ENCODE assay signal across 11 cellular contexts in genomic region chr14:59631237-59631636, GRCh38. TPM values are rescaled to one million over a fixed set of nuclear protein-coding genes. Genes with fewer than 3 reads are reported as not detected.
DNase-seq lines count a peak whose midpoint lies in the region; ATAC-seq, FAIRE-seq and TF ChIP-seq lines count a peak whose summit lies in the region.
"Had no signal": no experiment of that assay in that cellular context is flagged by ENCODE, and none has a peak within 500 bp of the region (broad histone marks: within the 10 kb centered on the region; RNA-seq: fewer than 3 reads in every experiment).

No MANE protein-coding gene starts in this region.

- peak; percentile 18 for TF ChIP-seq CTCF in D721Med (IDR thresholded peaks at IDR 0.05; ENCODE audit: insufficient read depth, missing control alignments)

- no peak for DNase-seq in D721Med (ENCODE audit: insufficient read length, low spot score)
- no peak for DNase-seq in HTR-8/SVneo (ENCODE audit: insufficient read length, low spot score)
- DNase-seq in T1000 (lab: John Stamatoyannopoulos, UW) = peak; percentile 4
- peak; percentile 9 for DNase-seq in kidney tubule cell (ENCODE audit: low spot score)
- DNase-seq in MG63 = no peak
- no peak for DNase-seq in CD1c-positive myeloid dendritic cell (ENCODE audit: extremely low spot score)
- no peak for DNase-seq in stimulated activated CD4-positive, alpha-beta T cell treated with anti-CD3 and anti-CD28 coated beads, Interleukin-2, amount 100 ng/mL, for 24 hours

- H3K36me3 ChIP-seq in MG63 = no peaks in the 10 kb centered on the region

- H3K4me3 ChIP-seq in MG63 = no peak overlapping the region

- peaks cover 4% of the 10 kb centered on the region; the same call in 1 of the 2 replicates for H3K9me3 ChIP-seq in MG63

- H3K27me3 ChIP-seq in MG63 = no peaks in the 10 kb centered on the region; the same call in 1 of the 2 replicates

- ATAC-seq in GM18858 (IDR thresholded peaks at IDR 0.05; ENCODE audit: unreplicated experiment) = no peak

- FAIRE-seq in D721Med (lab: Jason Lieb, UNC) (no peak), HTR-8/SVneo (lab: Jason Lieb, UNC) (peak; percentile 96)
- FAIRE-seq: colon had no signal

RNA-seq across cellular contexts. Expression of gene CCDC175, which starts 54.6 kb away (rescaled TPM):
- total RNA-seq in MG63 (2014; rRNA removed; shearing (Covaris generic); ENCODE audit: low replicate concordance) = not detected in 2 replicates
- total RNA-seq: RPMI7951, sciatic nerve had no signal

Comparison
In these comparisons a context has a peak if more than half of its experiments do, and no peak if none do; other contexts are left out.
1. DNase-seq: peak in T1000 (single experiment) and kidney tubule cell (single experiment); none in D721Med (single experiment), HTR-8/SVneo (single experiment), MG63 (single experiment), CD1c-positive myeloid dendritic cell (single experiment) and stimulated activated CD4-positive, alpha-beta T cell treated with anti-CD3 and anti-CD28 coated beads, Interleukin-2, amount 100 ng/mL, for 24 hours (0 of 2).